In genomic region chr2:42096869-42097591, GRCh38 we compare ENCODE assay signal across 11 cellular contexts. TPM values are rescaled to one million over a fixed set of nuclear protein-coding genes. Genes with fewer than 3 reads are reported as not detected.
DNase-seq lines count a peak whose midpoint lies in the region; ATAC-seq lines count a peak whose summit lies in the region.
"Had no signal": no experiment of that assay in that cellular context is flagged by ENCODE, and none has a peak within 500 bp of the region (broad histone marks: within the 10 kb centered on the region; RNA-seq: fewer than 3 reads in every experiment).

No MANE protein-coding gene starts in this region.

- H3K27me3 ChIP-seq in BLaER1 treated with 17β-estradiol and CSF1 and Interleukin-3, amounts not matched to agents 10 nM and 100 nM: peaks cover 0 to 10% (median 4%) of the 10 kb centered on the region in 11 experiments; a peak in 5 of 22 replicates
- H3K27me3 ChIP-seq: cardiac muscle cell had no signal

- ATAC-seq in GM19043 (IDR thresholded peaks at IDR 0.05; ENCODE audit: low read depth, unreplicated experiment) (peak; percentile 58), HG03039 (IDR thresholded peaks at IDR 0.05; ENCODE audit: unreplicated experiment) (peak; percentile 24), T-helper 17 cell (no peak)

- no peak overlapping the region for H3K4me3 ChIP-seq in BLaER1 treated with 17β-estradiol and CSF1 and Interleukin-3, amounts not matched to agents 10 nM and 100 nM
- H3K4me3 ChIP-seq: cardiac muscle cell, skin epidermis had no signal

- peak overlapping the region in 9 of 11 experiments; percentile 50 to 95 (median 82); a peak in 15 of 22 replicates for H3K4me2 ChIP-seq in BLaER1 treated with 17β-estradiol and CSF1 and Interleukin-3, amounts not matched to agents 10 nM and 100 nM

- H4K20me1 ChIP-seq in BLaER1 treated with 17β-estradiol and CSF1 and Interleukin-3, amounts not matched to agents 10 nM and 100 nM: no peaks in the 10 kb centered on the region

- H3K36me3 ChIP-seq in BLaER1 treated with 17β-estradiol and CSF1 and Interleukin-3, amounts not matched to agents 10 nM and 100 nM: no peaks in the 10 kb centered on the region
- H3K36me3 ChIP-seq: cardiac muscle cell had no signal

- peaks cover 39 to 72% (median 56%) of the 10 kb centered on the region in 10 experiments for H3K4me1 ChIP-seq in BLaER1 treated with 17β-estradiol and CSF1 and Interleukin-3, amounts not matched to agents 10 nM and 100 nM

- H3K9me3 ChIP-seq in BLaER1 treated with 17β-estradiol and CSF1 and Interleukin-3, amounts not matched to agents 10 nM and 100 nM (replicated peaks in 1 of 11): peaks cover 0 to 11% (median 6%) of the 10 kb centered on the region in 11 experiments; a peak in 11 of 22 replicates
- H3K9me3 ChIP-seq in T-helper 17 cell (ENCODE audit: control insufficient read depth, low read length, poor library complexity, severe bottlenecking): no peaks in the 10 kb centered on the region

- H3K9ac ChIP-seq in BLaER1 treated with 17β-estradiol and CSF1 and Interleukin-3, amounts not matched to agents 10 nM and 100 nM: peak overlapping the region in 1 of 11 experiments; percentile 1; a peak in 1 of 22 replicates

- no peaks in the 10 kb centered on the region for H3K36me3 Mint-ChIP-seq in T-helper 17 cell (ENCODE audit: low read depth)

- H3K27ac Mint-ChIP-seq in T-helper 17 cell: peak overlapping the region; percentile 66

- peaks cover 54% of the 10 kb centered on the region for H3K4me1 Mint-ChIP-seq in T-helper 17 cell

- no peaks in the 10 kb centered on the region for H3K27me3 Mint-ChIP-seq in T-helper 17 cell

- H3K27ac ChIP-seq in BLaER1 treated with 17β-estradiol and CSF1 and Interleukin-3, amounts not matched to agents 10 nM and 100 nM: peak overlapping the region in 5 of 11 experiments; percentile 11 to 32 (median 12); a peak in 5 of 22 replicates
- H3K27ac ChIP-seq: cardiac muscle cell had no signal

- no peak overlapping the region for H3K4me3 Mint-ChIP-seq in T-helper 17 cell

- DNase-seq in T-helper 17 cell: no peak
- DNase-seq in NCI-H2081 treated with DMSO at 0.1 percent for 48 hours (lab: John Stamatoyannopoulos, UW): no peak
- no peak for DNase-seq in SHP77 treated with DMSO at 0.1 percent for 48 hours (lab: John Stamatoyannopoulos, UW)
- no peak for DNase-seq in NCI-H146 treated with DMSO at 0.1 percent for 48 hours (lab: John Stamatoyannopoulos, UW; ENCODE audit: unreplicated experiment)
- no peak for DNase-seq in NCI-H1105 treated with DMSO at 0.1 percent for 48 hours (lab: John Stamatoyannopoulos, UW)
- DNase-seq: NCI-H226 had no signal

RNA-seq across cellular contexts. Expression of gene PKDCC, which starts 49.2 kb away (rescaled TPM):
- total RNA-seq in T-helper 17 cell: 1 to 10 TPM in 1 of 2 donors, under 1 TPM in 1; 0.87 to 1.2 TPM
